12 cellular contexts compared by ENCODE assay signal in the genomic region with DNA sequence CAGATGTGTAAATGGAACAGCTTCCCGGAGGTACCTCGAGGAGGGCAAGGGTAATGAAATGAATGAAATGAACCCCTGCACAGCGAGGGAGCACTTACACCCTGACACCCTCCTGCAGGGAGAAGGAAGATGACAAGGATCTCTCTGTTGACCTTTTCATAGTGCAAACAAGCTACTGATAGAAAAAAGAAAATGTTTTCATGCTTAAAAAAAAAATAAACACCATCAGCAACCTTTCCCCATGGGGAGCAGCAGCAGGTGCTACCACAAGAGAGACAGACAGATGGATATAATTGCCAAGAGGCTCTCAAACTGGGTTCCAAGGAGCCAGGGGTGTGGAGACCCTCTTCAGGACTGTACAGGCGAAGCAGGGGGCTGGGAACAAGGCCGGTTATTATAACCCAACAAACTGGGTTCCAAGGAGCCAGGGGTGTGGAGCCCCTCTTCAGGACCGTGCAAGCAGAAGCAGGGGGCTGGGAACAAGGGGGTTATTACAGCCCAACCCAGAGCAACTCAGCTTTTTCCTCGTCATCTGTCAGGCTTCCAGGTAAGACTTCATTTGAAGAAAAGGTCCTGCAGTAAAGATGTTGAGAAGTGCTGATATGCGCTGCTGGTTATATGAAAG. TPM values are rescaled to one million over a fixed set of nuclear protein-coding genes. Genes with fewer than 3 reads are reported as not detected.
DNase-seq lines count a peak whose midpoint lies in the region; ATAC-seq and TF ChIP-seq lines count a peak whose summit lies in the region.
"Had no signal": no experiment of that assay in that cellular context is flagged by ENCODE, and none has a peak within 500 bp of the region (broad histone marks: within the 10 kb centered on the region; RNA-seq: fewer than 3 reads in every experiment).

No MANE protein-coding gene starts in this region.

- H3K27me3 Mint-ChIP-seq in mesothelial cell of epicardium (ENCODE audit: low read depth) = no peaks in the 10 kb centered on the region
- peaks cover 21% of the 10 kb centered on the region for H3K27me3 Mint-ChIP-seq in stimulated activated memory B cell treated with anti-CD40 and anti-IgM and Interleukin-4, amounts not matched to agents 10 μg/mL and 1 μg/mL and 100 μg/mL, for 72 hours
- H3K27me3 Mint-ChIP-seq in activated CD4-positive, alpha-beta T cell treated with anti-CD3 and anti-CD28 coated beads, Interleukin-2, amount 10 ng/mL, durations not matched to agents 24 days and 14 days = no peaks in the 10 kb centered on the region

- peaks cover 62% of the 10 kb centered on the region for H3K4me1 Mint-ChIP-seq in mesothelial cell of epicardium
- peaks cover 12% of the 10 kb centered on the region for H3K4me1 Mint-ChIP-seq in stimulated activated memory B cell treated with anti-CD40 and anti-IgM and Interleukin-4, amounts not matched to agents 10 μg/mL and 1 μg/mL and 100 μg/mL, for 72 hours
- H3K4me1 Mint-ChIP-seq in activated CD4-positive, alpha-beta T cell treated with anti-CD3 and anti-CD28 coated beads, Interleukin-2, amount 10 ng/mL, durations not matched to agents 24 days and 14 days = no peaks in the 10 kb centered on the region

- no peak for TF ChIP-seq POLR2A in adrenal gland (IDR thresholded peaks at IDR 0.05)

- H3K36me3 Mint-ChIP-seq in mesothelial cell of epicardium = peaks cover 4% of the 10 kb centered on the region
- no peaks in the 10 kb centered on the region for H3K36me3 Mint-ChIP-seq in stimulated activated memory B cell treated with anti-CD40 and anti-IgM and Interleukin-4, amounts not matched to agents 10 μg/mL and 1 μg/mL and 100 μg/mL, for 72 hours
- peaks cover 5% of the 10 kb centered on the region for H3K36me3 Mint-ChIP-seq in activated CD4-positive, alpha-beta T cell treated with anti-CD3 and anti-CD28 coated beads, Interleukin-2, amount 10 ng/mL, durations not matched to agents 24 days and 14 days (ENCODE audit: low read depth)

- DNase-seq in NCI-H146 treated with DMSO at 0.1 percent for 48 hours (lab: John Stamatoyannopoulos, UW; ENCODE audit: unreplicated experiment) = peak; percentile 22
- DNase-seq in adrenal gland = no peak
- DNase-seq in mesothelial cell of epicardium (ENCODE audit: low spot score in 2 of 2, unreplicated experiment in 2 of 2) = no peak
- no peak for DNase-seq in foreskin melanocyte
- DNase-seq in activated CD4-positive, alpha-beta T cell treated with anti-CD3 and anti-CD28 coated beads, Interleukin-2, amount 10 ng/mL, durations not matched to agents 24 days and 14 days = no peak
- DNase-seq in GM20000 (ENCODE audit: low spot score) = no peak
- DNase-seq: DMS 273 treated with DMSO at 0.1 percent for 48 hours; stimulated activated CD4-positive, alpha-beta T cell treated with anti-CD3 and anti-CD28 coated beads, Interleukin-12 subunit alpha, Interleukin-12 subunit beta, amount 100 ng/mL, for 4 hours had no signal

- H3K4me3 Mint-ChIP-seq in mesothelial cell of epicardium = no peak overlapping the region
- no peak overlapping the region for H3K4me3 Mint-ChIP-seq in stimulated activated memory B cell treated with anti-CD40 and anti-IgM and Interleukin-4, amounts not matched to agents 10 μg/mL and 1 μg/mL and 100 μg/mL, for 72 hours
- H3K4me3 Mint-ChIP-seq in activated CD4-positive, alpha-beta T cell treated with anti-CD3 and anti-CD28 coated beads, Interleukin-2, amount 10 ng/mL, durations not matched to agents 24 days and 14 days = no peak overlapping the region
- H3K4me3 Mint-ChIP-seq: T-helper 1 cell treated with Interleukin-12 subunit alpha and Interleukin-12 subunit beta and Interleukin-4 antibody, amounts not matched to agents 30 μg/mL and 1 μg/mL, for 36 hours had no signal

- TF ChIP-seq CTCF in adrenal gland (IDR thresholded peaks at IDR 0.05) (no peak), mesothelial cell of epicardium (IDR thresholded peaks at IDR 0.05; ENCODE audit: unreplicated experiment) (no peak), GM20000 (IDR thresholded peaks at IDR 0.05; ENCODE audit: extremely low read depth, missing control alignments) (no peak)

- H3K9me3 Mint-ChIP-seq in mesothelial cell of epicardium = no peaks in the 10 kb centered on the region
- H3K9me3 Mint-ChIP-seq in stimulated activated memory B cell treated with anti-CD40 and anti-IgM and Interleukin-4, amounts not matched to agents 10 μg/mL and 1 μg/mL and 100 μg/mL, for 72 hours = no peaks in the 10 kb centered on the region
- H3K9me3 Mint-ChIP-seq in activated CD4-positive, alpha-beta T cell treated with anti-CD3 and anti-CD28 coated beads, Interleukin-2, amount 10 ng/mL, durations not matched to agents 24 days and 14 days = peaks cover 5% of the 10 kb centered on the region

- H3K27ac Mint-ChIP-seq in mesothelial cell of epicardium = peak overlapping the region; percentile 94
- H3K27ac Mint-ChIP-seq in stimulated activated memory B cell treated with anti-CD40 and anti-IgM and Interleukin-4, amounts not matched to agents 10 μg/mL and 1 μg/mL and 100 μg/mL, for 72 hours = no peak overlapping the region
- H3K27ac Mint-ChIP-seq in activated CD4-positive, alpha-beta T cell treated with anti-CD3 and anti-CD28 coated beads, Interleukin-2, amount 10 ng/mL, durations not matched to agents 24 days and 14 days = no peak overlapping the region
- H3K27ac Mint-ChIP-seq: T-helper 1 cell treated with Interleukin-12 subunit alpha and Interleukin-12 subunit beta and Interleukin-4 antibody, amounts not matched to agents 30 μg/mL and 1 μg/mL, for 36 hours had no signal

- peak overlapping the region in 4 of 5 donors; percentile 61 to 93 (median 81) for H3K27ac ChIP-seq in adrenal gland
- H3K27ac ChIP-seq: KMS-11 had no signal

- intact Hi-C loops in adrenal gland (cut with DNase I) = no loop called here
- intact Hi-C loops in activated CD4-positive, alpha-beta T cell treated with anti-CD3 and anti-CD28 coated beads, Interleukin-2, amount 10 ng/mL, durations not matched to agents 24 days and 14 days (cut with micrococcal nuclease) = no loop called here

- H3K27me3 ChIP-seq in adrenal gland = no peaks in the 10 kb centered on the region

- no peaks in the 10 kb centered on the region for H3K36me3 ChIP-seq in adrenal gland (replicated peaks in 1 of 2)

- peaks cover 37 to 63% of the 10 kb centered on the region in 2 donors for H3K4me1 ChIP-seq in adrenal gland (replicated peaks in 1 of 2)

- ATAC-seq in stimulated activated memory B cell treated with anti-CD40 and anti-IgM and Interleukin-4, amounts not matched to agents 10 μg/mL and 1 μg/mL and 100 μg/mL, for 72 hours = peak; percentile 55
- no peak for ATAC-seq in GM21717 (IDR thresholded peaks at IDR 0.05; ENCODE audit: unreplicated experiment)

- H3K9me3 ChIP-seq in adrenal gland (replicated peaks in 1 of 3) = no peaks in the 10 kb centered on the region

- no peak overlapping the region for H3K4me3 ChIP-seq in adrenal gland

- 64 to 79% (median 70%) methylated on average over 8 of the region's 8 CpGs for WGBS in adrenal gland, 4 donors

RNA-seq across cellular contexts. Expression of a gene that starts 0.7 kb away (rescaled TPM):
- total RNA-seq in adrenal gland = 10 to 100 TPM; 23.5 to 79.2 (median 40.7) TPM
- 10 to 100 TPM in 1 of 3 donors, 1 to 10 TPM in 2; 7.7 to 19.9 (median 9.3) TPM for polyA plus RNA-seq in adrenal gland
- 13.6 to 16.9 TPM (median 15.4 TPM) in 3 replicates for total RNA-seq in mesothelial cell of epicardium
- total RNA-seq in activated CD4-positive, alpha-beta T cell treated with anti-CD3 and anti-CD28 coated beads, Interleukin-2, amount 10 ng/mL, durations not matched to agents 24 days and 14 days = 2.5 and 3.7 TPM in 2 replicates
